ENCODE assay signal across 11 cellular contexts in genomic region chr12:63822352-63822751, GRCh38. TPM values are rescaled to one million over a fixed set of nuclear protein-coding genes. Genes with fewer than 3 reads are reported as not detected.
DNase-seq lines count a peak whose midpoint lies in the region; ATAC-seq and TF ChIP-seq lines count a peak whose summit lies in the region.
"Had no signal": no experiment of that assay in that cellular context is flagged by ENCODE, and none has a peak within 500 bp of the region (broad histone marks: within the 10 kb centered on the region; RNA-seq: fewer than 3 reads in every experiment).

No MANE protein-coding gene starts in this region.

- H3K27me3 ChIP-seq in mammary epithelial cell (ENCODE audit: insufficient read depth, low read length) (no peaks in the 10 kb centered on the region), subcutaneous abdominal adipose tissue (ENCODE audit: control insufficient read depth in 5 of 5, insufficient read depth in 4 of 5, low read length in 5 of 5) (peaks cover 0 to 4% (median 2%) of the 10 kb centered on the region in 5 donors)
- H3K27me3 ChIP-seq: cardiac muscle cell had no signal

- H3K4me3 ChIP-seq in mammary epithelial cell (replicated peaks in 1 of 3; ENCODE audit: insufficient read depth in 1 of 3, low read depth in 2 of 3, low read length in 3 of 3) (peak overlapping the region in 2 of 3 experiments; percentile 39 to 41), subcutaneous abdominal adipose tissue (ENCODE audit: low read depth in 1 of 5, low read length in 5 of 5) (peak overlapping the region in 4 of 5 donors; percentile 48 to 66 (median 62))
- H3K4me3 ChIP-seq: cardiac muscle cell had no signal

- H3K36me3 ChIP-seq in mammary epithelial cell (ENCODE audit: insufficient read depth, low read length) (no peaks in the 10 kb centered on the region), subcutaneous abdominal adipose tissue (ENCODE audit: control insufficient read depth in 5 of 5, insufficient read depth in 5 of 5, low read length in 5 of 5) (no peaks in the 10 kb centered on the region)
- H3K36me3 ChIP-seq: cardiac muscle cell had no signal

- TF ChIP-seq CTCF in mammary epithelial cell (conservative IDR thresholded peaks at IDR 0.05 in 1 of 2, IDR thresholded peaks at IDR 0.05 in 1 of 2; ENCODE audit: extremely low read depth in 1 of 2, insufficient read depth in 1 of 2, low read depth in 1 of 2, low read length in 2 of 2) = no peak

- no peaks in the 10 kb centered on the region for H3K79me2 ChIP-seq in mammary epithelial cell (ENCODE audit: insufficient read depth, low read length)

- CTCF ChIA-PET in mammary epithelial cell (lab: Charles Lee; ENCODE audit: low non-redundant PET) = interaction anchor here (0.6 kb wide), 2 partner anchors 414 to 670 kb away, joined by 4 to 6 read pairs; no protein-coding TSS in a partner anchor
- CTCF ChIA-PET in activated CD8-positive, alpha-beta T cell treated with anti-CD3 and anti-CD28 coated beads, Interleukin-2, amount 10 ng/mL, durations not matched to agents 7 days and 5 days (lab: Charles Lee) = interaction anchor here (1.3 to 1.9 kb wide), 2 partner anchors 17 to 434 kb away, joined by 3 to 4 read pairs; no protein-coding TSS in a partner anchor

- H3K4me1 ChIP-seq in mammary epithelial cell (ENCODE audit: insufficient read depth, low read length) = peaks cover 15% of the 10 kb centered on the region
- H3K4me1 ChIP-seq in subcutaneous abdominal adipose tissue (ENCODE audit: control insufficient read depth in 5 of 5, insufficient read depth in 5 of 5, low read length in 5 of 5) = peaks cover 0 to 9% (median 7%) of the 10 kb centered on the region in 5 donors

- no peak for DNase-seq in T-helper 2 cell treated with Interferon-gamma antibody and Interleukin-4, amounts not matched to agents 5 μg/mL and 100 μg/mL, for 36 hours (ENCODE audit: low spot score)
- DNase-seq in T-helper 2 cell = no peak
- peak; percentile 60 for DNase-seq in mammary epithelial cell
- DNase-seq in kidney glomerular epithelial cell (lab: John Stamatoyannopoulos, UW) = peak; percentile 12
- DNase-seq in NCI-H2196 (lab: John Stamatoyannopoulos, UW; ENCODE audit: unreplicated experiment) = no peak
- DNase-seq in activated CD8-positive, alpha-beta T cell treated with anti-CD3 and anti-CD28 coated beads, Interleukin-2, amount 10 ng/mL, durations not matched to agents 7 days and 5 days = no peak
- DNase-seq: DND-41, NCI-H1694 treated with DMSO at 0.1 percent for 48 hours had no signal

- H3K9ac ChIP-seq in mammary epithelial cell (ENCODE audit: insufficient read depth, low read length) (no peak overlapping the region), subcutaneous abdominal adipose tissue (ENCODE audit: low read length in 5 of 5) (no peak overlapping the region)

- in situ Hi-C loops in mammary epithelial cell (cut with MboI; ENCODE audit: low sequenced_read_pairs in 2 of 2) = loop anchor here in 1 of 2 donors (10.0 kb wide), 1 partner anchor 572 kb away; the partner anchor contains the start of gene C12orf56

- peaks cover 12% of the 10 kb centered on the region for H3K36me3 Mint-ChIP-seq in T-helper 2 cell treated with Interferon-gamma antibody and Interleukin-4, amounts not matched to agents 5 μg/mL and 100 μg/mL, for 36 hours (ENCODE audit: low read depth)
- H3K36me3 Mint-ChIP-seq in activated CD8-positive, alpha-beta T cell treated with anti-CD3 and anti-CD28 coated beads, Interleukin-2, amount 10 ng/mL, durations not matched to agents 7 days and 5 days (ENCODE audit: low read depth) = no peaks in the 10 kb centered on the region

- dilution Hi-C loops in mammary epithelial cell (cut with HindIII; ENCODE audit: low sequenced_read_pairs) = no loop called here

- peak overlapping the region; percentile 83 for H3K4me3 Mint-ChIP-seq in T-helper 2 cell treated with Interferon-gamma antibody and Interleukin-4, amounts not matched to agents 5 μg/mL and 100 μg/mL, for 36 hours
- H3K4me3 Mint-ChIP-seq in activated CD8-positive, alpha-beta T cell treated with anti-CD3 and anti-CD28 coated beads, Interleukin-2, amount 10 ng/mL, durations not matched to agents 7 days and 5 days = no peak overlapping the region

- H3K4me2 ChIP-seq in mammary epithelial cell (ENCODE audit: insufficient read depth, low read depth, low read length) = peak overlapping the region; percentile 87

- H3K4me1 Mint-ChIP-seq in T-helper 2 cell treated with Interferon-gamma antibody and Interleukin-4, amounts not matched to agents 5 μg/mL and 100 μg/mL, for 36 hours (ENCODE audit: low read depth) = peaks cover 10% of the 10 kb centered on the region
- H3K4me1 Mint-ChIP-seq in activated CD8-positive, alpha-beta T cell treated with anti-CD3 and anti-CD28 coated beads, Interleukin-2, amount 10 ng/mL, durations not matched to agents 7 days and 5 days (ENCODE audit: low read depth) = peaks cover 7% of the 10 kb centered on the region

- peaks cover 11% of the 10 kb centered on the region for H3K27me3 Mint-ChIP-seq in T-helper 2 cell treated with Interferon-gamma antibody and Interleukin-4, amounts not matched to agents 5 μg/mL and 100 μg/mL, for 36 hours (ENCODE audit: low read depth)
- peaks cover 10% of the 10 kb centered on the region for H3K27me3 Mint-ChIP-seq in activated CD8-positive, alpha-beta T cell treated with anti-CD3 and anti-CD28 coated beads, Interleukin-2, amount 10 ng/mL, durations not matched to agents 7 days and 5 days (ENCODE audit: low read depth)

- peaks cover 23% of the 10 kb centered on the region for H3K9me3 Mint-ChIP-seq in T-helper 2 cell treated with Interferon-gamma antibody and Interleukin-4, amounts not matched to agents 5 μg/mL and 100 μg/mL, for 36 hours
- peaks cover 4% of the 10 kb centered on the region for H3K9me3 Mint-ChIP-seq in activated CD8-positive, alpha-beta T cell treated with anti-CD3 and anti-CD28 coated beads, Interleukin-2, amount 10 ng/mL, durations not matched to agents 7 days and 5 days (ENCODE audit: insufficient read depth)

- intact Hi-C loops in mammary epithelial cell (cut with micrococcal nuclease) = no loop called here

- BruUV-seq in mammary epithelial cell (replicated peaks; lab: Mats Ljungman, UMichigan) = TSS peak; percentile 52

- POLR2A ChIA-PET in activated CD8-positive, alpha-beta T cell treated with anti-CD3 and anti-CD28 coated beads, Interleukin-2, amount 10 ng/mL, durations not matched to agents 7 days and 5 days (lab: Charles Lee) = no interaction called here

- 12% methylated on average over 6 of the region's 6 CpGs for WGBS in mammary epithelial cell (ENCODE audit: low coverage, missing lambda C conversion rate)

- H3K27ac Mint-ChIP-seq in T-helper 2 cell treated with Interferon-gamma antibody and Interleukin-4, amounts not matched to agents 5 μg/mL and 100 μg/mL, for 36 hours = no peak overlapping the region
- no peak overlapping the region for H3K27ac Mint-ChIP-seq in activated CD8-positive, alpha-beta T cell treated with anti-CD3 and anti-CD28 coated beads, Interleukin-2, amount 10 ng/mL, durations not matched to agents 7 days and 5 days

- no peaks in the 10 kb centered on the region for H3K9me3 ChIP-seq in mammary epithelial cell (replicated peaks; ENCODE audit: insufficient read depth, low read length)
- peaks cover 0 to 2% (median 0%) of the 10 kb centered on the region in 5 donors for H3K9me3 ChIP-seq in subcutaneous abdominal adipose tissue (ENCODE audit: control insufficient read depth in 5 of 5, low read length in 5 of 5)

- no peak overlapping the region for H3K27ac ChIP-seq in mammary epithelial cell (ENCODE audit: insufficient read depth, low read depth, low read length)
- H3K27ac ChIP-seq in subcutaneous abdominal adipose tissue (ENCODE audit: low read depth, low read length) = no peak overlapping the region
- H3K27ac ChIP-seq: cardiac muscle cell had no signal

- H4K20me1 ChIP-seq in mammary epithelial cell (ENCODE audit: insufficient read depth, low read length) = no peaks in the 10 kb centered on the region

- no peak for ATAC-seq in HG02763 (IDR thresholded peaks at IDR 0.05; ENCODE audit: unreplicated experiment)
- ATAC-seq in activated CD8-positive, alpha-beta T cell treated with anti-CD3 and anti-CD28 coated beads, Interleukin-2, amount 10 ng/mL, durations not matched to agents 7 days and 5 days = no peak

- H2AFZ ChIP-seq in mammary epithelial cell (ENCODE audit: low read depth, low read length) = peak overlapping the region; percentile 96

RNA-seq across cellular contexts. Expression of gene SRGAP1, which starts 22.1 kb away (rescaled TPM):
- 10 to 100 TPM; 14.3 to 34.4 TPM for total RNA-seq in mammary epithelial cell
- 8.8 TPM for polyA plus RNA-seq in mammary epithelial cell
- 42.9 TPM for polyA minus RNA-seq in mammary epithelial cell
- total RNA-seq in activated CD8-positive, alpha-beta T cell treated with anti-CD3 and anti-CD28 coated beads, Interleukin-2, amount 10 ng/mL, durations not matched to agents 7 days and 5 days = not detected

RNA-seq across cellular contexts. Expression of gene RXYLT1, which starts 42.6 kb away (rescaled TPM):
- total RNA-seq in mammary epithelial cell = 10 to 100 TPM; 17.5 to 19.6 TPM
- polyA plus RNA-seq in mammary epithelial cell = 13.2 TPM
- polyA minus RNA-seq in mammary epithelial cell = 4.9 TPM
- 10 to 100 TPM; 11.8 to 12.8 TPM for total RNA-seq in activated CD8-positive, alpha-beta T cell treated with anti-CD3 and anti-CD28 coated beads, Interleukin-2, amount 10 ng/mL, durations not matched to agents 7 days and 5 days

Comparison
In these comparisons a context has a peak if more than half of its experiments do, and no peak if none do; other contexts are left out.
1. DNase-seq: peak in mammary epithelial cell (single experiment) and kidney glomerular epithelial cell (single experiment); none in T-helper 2 cell treated with Interferon-gamma antibody and Interleukin-4, amounts not matched to agents 5 μg/mL and 100 μg/mL, for 36 hours (single experiment), T-helper 2 cell (0 of 5), NCI-H2196 (single experiment) and activated CD8-positive, alpha-beta T cell treated with anti-CD3 and anti-CD28 coated beads, Interleukin-2, amount 10 ng/mL, durations not matched to agents 7 days and 5 days (single experiment).
2. RNA of gene SRGAP1, which starts 22.1 kb away (total RNA-seq): 14.3 to 34.4 TPM in mammary epithelial cell; not detected in activated CD8-positive, alpha-beta T cell treated with anti-CD3 and anti-CD28 coated beads, Interleukin-2, amount 10 ng/mL, durations not matched to agents 7 days and 5 days; every median in the first group is over 10 times any median in the second.